In genomic region chr21:26170471-26171309, GRCh38 we compare ENCODE assay signal across 8 cellular contexts. TPM values are rescaled to one million over a fixed set of nuclear protein-coding genes. Genes with fewer than 3 reads are reported as not detected.
DNase-seq lines count a peak whose midpoint lies in the region; ATAC-seq and TF ChIP-seq lines count a peak whose summit lies in the region.

APP (minus strand) TSS chr21:26170770; CDS start chr21:26170620, 150 bp downstream.

- peaks cover 17% of the 10 kb centered on the region for H3K4me1 Mint-ChIP-seq in activated CD8-positive, alpha-beta T cell treated with anti-CD3 and anti-CD28 coated beads for 36 hours (ENCODE audit: low read depth)

- H3K4me1 ChIP-seq in lower lobe of right lung, result peaks cover 31% of the 10 kb centered on the region

- peak within 1 kb of the TSS; percentile 85 for H3K27ac ChIP-seq in lower lobe of right lung

- intact Hi-C loops in activated CD8-positive, alpha-beta T cell treated with anti-CD3 and anti-CD28 coated beads for 36 hours (cut with micrococcal nuclease), result loop anchor here (5.0 kb wide), 1 partner anchor 273 kb away; no protein-coding TSS in a partner anchor
- intact Hi-C loops in lower lobe of right lung (cut with DNase I), result no loop called here

- peak within 1 kb of the TSS; percentile 76 for H3K27ac Mint-ChIP-seq in activated CD8-positive, alpha-beta T cell treated with anti-CD3 and anti-CD28 coated beads for 36 hours

- H3K36me3 ChIP-seq in lower lobe of right lung, result no peaks in the 10 kb centered on the region

- peak; percentile 90 for ATAC-seq in GM18909 (IDR thresholded peaks at IDR 0.05; ENCODE audit: poor library complexity, unreplicated experiment)
- ATAC-seq in HG03159 (IDR thresholded peaks at IDR 0.05; ENCODE audit: unreplicated experiment), result peak; percentile 75
- peak; percentile 91 for ATAC-seq in activated CD8-positive, alpha-beta T cell treated with anti-CD3 and anti-CD28 coated beads for 36 hours
- ATAC-seq in lower lobe of right lung, result peak; percentile 93 to 96

- no peaks in the 10 kb centered on the region for H3K9me3 Mint-ChIP-seq in activated CD8-positive, alpha-beta T cell treated with anti-CD3 and anti-CD28 coated beads for 36 hours

- POLR2A ChIA-PET in activated CD8-positive, alpha-beta T cell treated with anti-CD3 and anti-CD28 coated beads for 36 hours (lab: Charles Lee), result interaction anchor here (0.6 kb wide), 1 partner anchor 195 kb away, joined by 3 read pairs; no protein-coding TSS in a partner anchor

- CTCF ChIA-PET in activated CD8-positive, alpha-beta T cell treated with anti-CD3 and anti-CD28 coated beads for 36 hours (lab: Charles Lee), result interaction anchor here (0.7 to 2.9 kb wide), 13 partner anchors 9 to 380 kb away, joined by 3 to 17 read pairs (median 5); no protein-coding TSS in a partner anchor

- H3K4me3 ChIP-seq in AG09309 (ENCODE audit: control insufficient read depth, low read depth, low read length) (peak within 1 kb of the TSS; percentile 66), lower lobe of right lung (peak within 1 kb of the TSS; percentile 96)

- H3K36me3 Mint-ChIP-seq in activated CD8-positive, alpha-beta T cell treated with anti-CD3 and anti-CD28 coated beads for 36 hours (ENCODE audit: low read depth), result peaks cover 8% of the 10 kb centered on the region

- H3K27me3 ChIP-seq in lower lobe of right lung (ENCODE audit: low read depth), result no peaks in the 10 kb centered on the region

- peak within 1 kb of the TSS; percentile 89 for H3K4me3 Mint-ChIP-seq in activated CD8-positive, alpha-beta T cell treated with anti-CD3 and anti-CD28 coated beads for 36 hours

- DNase-seq in AG09309 (ENCODE audit: low read depth) (no peak), NCI-H446 (lab: John Stamatoyannopoulos, UW) (peak; percentile 65 to 89), ecto neural progenitor cell (ENCODE audit: low spot score) (peak; percentile 93), lower lobe of right lung (peak; percentile 90)
- DNase-seq in activated CD8-positive, alpha-beta T cell treated with anti-CD3 and anti-CD28 coated beads for 36 hours, result peak; percentile 85
- peak; percentile 48 to 95 (median 85) for DNase-seq in stimulated activated CD4-positive, alpha-beta T cell treated with anti-CD3 and anti-CD28 coated beads, TNF-alpha, amount 100 ng/mL, for 1 hour (ENCODE audit: low read depth in 3 of 3, low spot score in 1 of 3)

- peak; percentile 61 for TF ChIP-seq CTCF in AG09309 (IDR thresholded peaks at IDR 0.05; ENCODE audit: control insufficient read depth, insufficient read depth, low read depth, low read length, missing control alignments)
- peak; percentile 93 for TF ChIP-seq CTCF in activated CD8-positive, alpha-beta T cell treated with anti-CD3 and anti-CD28 coated beads for 36 hours (IDR thresholded peaks at IDR 0.05)
- TF ChIP-seq CTCF in lower lobe of right lung (IDR thresholded peaks at IDR 0.05), result peak; percentile 97

- H3K9me3 ChIP-seq in lower lobe of right lung, result no peaks in the 10 kb centered on the region

- peaks cover 10% of the 10 kb centered on the region for H3K27me3 Mint-ChIP-seq in activated CD8-positive, alpha-beta T cell treated with anti-CD3 and anti-CD28 coated beads for 36 hours

RNA-seq across cellular contexts. Expression of gene APP, which starts in this region (rescaled TPM):
- 10 to 100 TPM; 39.3 to 39.4 TPM for total RNA-seq in activated CD8-positive, alpha-beta T cell treated with anti-CD3 and anti-CD28 coated beads for 36 hours
- total RNA-seq in lower lobe of right lung, result 358 TPM
